Comparison of ENCODE assay signal across 3 cellular contexts in genomic region chr19:14337510-14337909, GRCh38.
TF ChIP-seq lines count a peak whose summit lies in the region.

No MANE protein-coding gene starts in this region.

TF ChIP-seq in A549, 52 proteins besides CTCF, POLR2A, EP300 and RAD21 (continues in another document):
- TF ChIP-seq BCL3 (IDR thresholded peaks at IDR 0.05) (no peak), NPAS2 (CRISPR knock-in tag; IDR thresholded peaks at IDR 0.05; ENCODE audit: borderline replicate concordance) (no peak), TP53 (CRISPR knock-in tag; IDR thresholded peaks at IDR 0.05) (no peak), CBX8 (IDR thresholded peaks at IDR 0.05) (no peak), NR3C1 (IDR thresholded peaks at IDR 0.05) (no peak), CHD4 (IDR thresholded peaks at IDR 0.05; ENCODE audit: borderline replicate concordance) (no peak), HOXA7 (CRISPR knock-in tag; IDR thresholded peaks at IDR 0.05) (no peak), ELK1 (IDR thresholded peaks at IDR 0.05; ENCODE audit: low read depth, low read length) (no peak), RNF2 (IDR thresholded peaks at IDR 0.05; ENCODE audit: borderline replicate concordance, low read depth) (no peak), SREBF2 (IDR thresholded peaks at IDR 0.05) (no peak), RARB (CRISPR knock-in tag; IDR thresholded peaks at IDR 0.05) (no peak), MAFK (IDR thresholded peaks at IDR 0.05; ENCODE audit: partially characterized antibody) (no peak), EHMT2 (IDR thresholded peaks at IDR 0.05; ENCODE audit: low read depth) (no peak), HOXB13 (CRISPR knock-in tag; IDR thresholded peaks at IDR 0.05; ENCODE audit: low read depth) (no peak), FOSL2 (IDR thresholded peaks at IDR 0.05) (no peak), FOSL2 (CRISPR knock-in tag; IDR thresholded peaks at IDR 0.05) (no peak), JUNB (IDR thresholded peaks at IDR 0.05) (no peak), CBX2 (IDR thresholded peaks at IDR 0.05; ENCODE audit: borderline replicate concordance, low read depth) (no peak), HES2 (IDR thresholded peaks at IDR 0.05) (no peak)

TF ChIP-seq in GM23338, 12 proteins besides CTCF, POLR2A, EP300 and RAD21:
- TF ChIP-seq ZNF114 (CRISPR knock-in tag; IDR thresholded peaks at IDR 0.05) (no peak), JUNB (IDR thresholded peaks at IDR 0.05; ENCODE audit: unreplicated experiment) (no peak), EZH2phosphoT487 (IDR thresholded peaks at IDR 0.05; ENCODE audit: unreplicated experiment) (no peak), REST (IDR thresholded peaks at IDR 0.05; ENCODE audit: unreplicated experiment) (no peak), POLR2AphosphoS5 (IDR thresholded peaks at IDR 0.05; ENCODE audit: low read depth) (no peak)

TF ChIP-seq in endothelial cell of umbilical vein, 7 proteins besides CTCF, POLR2A, EP300 and RAD21:
- TF ChIP-seq JUN (IDR thresholded peaks at IDR 0.05; ENCODE audit: borderline replicate concordance, insufficient read depth, insufficient read length, low read depth) (no peak), GATA2 (IDR thresholded peaks at IDR 0.05; ENCODE audit: insufficient read depth, insufficient read length, low read depth, low read length) (no peak), FOS (IDR thresholded peaks at IDR 0.05; ENCODE audit: borderline replicate concordance, insufficient read depth, low read length) (no peak), EZH2 (IDR thresholded peaks at IDR 0.05; ENCODE audit: borderline replicate concordance, low read depth, low read length, severe bottlenecking) (no peak), MYC (IDR thresholded peaks at IDR 0.05; ENCODE audit: low read depth, low read length) (no peak), POLR2AphosphoS5 (IDR thresholded peaks at IDR 0.05; ENCODE audit: insufficient read depth, low read depth, low read length) (no peak), MAX (IDR thresholded peaks at IDR 0.05; ENCODE audit: insufficient read depth, insufficient read length) (no peak)
